In the genomic region with DNA sequence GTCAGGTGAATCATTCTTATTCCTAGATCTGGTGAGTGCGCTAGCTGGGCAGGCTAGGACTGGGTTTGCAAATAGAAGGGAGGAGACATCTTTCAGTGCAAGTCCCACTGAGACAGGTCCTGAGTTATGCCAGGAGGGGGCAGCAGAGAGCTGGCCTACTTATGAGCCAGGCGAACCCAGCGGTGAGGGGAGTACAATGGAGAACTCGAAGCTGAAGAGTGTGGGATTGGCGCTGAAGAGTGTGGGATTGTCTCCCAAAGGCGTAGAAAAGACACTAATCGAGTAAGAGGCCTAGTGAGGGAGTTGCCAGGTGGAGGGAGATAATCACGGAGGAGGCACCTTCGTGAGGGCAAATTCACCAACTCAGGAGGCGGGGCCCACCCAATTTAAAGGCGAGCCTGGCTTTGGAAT, we compare ENCODE assay signal across 8 cellular contexts.
DNase-seq lines count a peak whose midpoint lies in the region; ATAC-seq and TF ChIP-seq lines count a peak whose summit lies in the region.

No MANE protein-coding gene starts in this region.

- no peaks in the 10 kb centered on the region for H3F3A ChIP-seq in neural progenitor cell (ENCODE audit: low read depth)

- no peaks in the 10 kb centered on the region for H3K9me3 ChIP-seq in NT2/D1 (ENCODE audit: insufficient read depth, low read length)
- no peaks in the 10 kb centered on the region for H3K9me3 ChIP-seq in neural progenitor cell (ENCODE audit: low read depth)

- CTCF ChIA-PET in Calu3 (lab: Charles Lee): interaction anchor here (0.8 to 1.0 kb wide), 2 partner anchors 602 to 608 kb away, joined by 3 to 4 read pairs; no protein-coding TSS in a partner anchor

- H3K27ac ChIP-seq in neural progenitor cell: no peak overlapping the region

- H3K4me2 ChIP-seq in neural progenitor cell: no peak overlapping the region

- H3K9ac ChIP-seq in NT2/D1 (ENCODE audit: insufficient read length, low read depth): no peak overlapping the region
- H3K9ac ChIP-seq in neural progenitor cell: no peak overlapping the region

- H3K36me3 ChIP-seq in NT2/D1 (ENCODE audit: insufficient read depth, insufficient read length, low read length) (no peaks in the 10 kb centered on the region), neural progenitor cell (no peaks in the 10 kb centered on the region)

- peak; percentile 72 for DNase-seq in Calu3
- DNase-seq in NT2/D1 (ENCODE audit: low read depth, low spot score): peak; percentile 72
- DNase-seq in activated T-cell treated with anti-CD3 and anti-CD28 coated beads for 4 hours: peak; percentile 29
- DNase-seq in fibroblast of gingiva (ENCODE audit: low read depth): peak; percentile 28
- DNase-seq in neural progenitor cell (ENCODE audit: low spot score): peak; percentile 89
- DNase-seq in stromal cell of bone marrow (ENCODE audit: low read depth): peak; percentile 27

- intact Hi-C loops in Calu3 (cut with micrococcal nuclease; ENCODE audit: unreplicated experiment): no loop called here

- H3K36me3 Mint-ChIP-seq in Calu3 (ENCODE audit: insufficient read depth, unreplicated experiment): no peaks in the 10 kb centered on the region
- H3K36me3 Mint-ChIP-seq in neural progenitor cell: no peaks in the 10 kb centered on the region

- H3K4me3 ChIP-seq in NT2/D1 (ENCODE audit: insufficient read length, low read depth) (no peak overlapping the region), neural progenitor cell (no peak overlapping the region)

- no peaks in the 10 kb centered on the region for H3K9me3 Mint-ChIP-seq in Calu3 (ENCODE audit: low read depth, unreplicated experiment)
- H3K9me3 Mint-ChIP-seq in neural progenitor cell: no peaks in the 10 kb centered on the region

- ATAC-seq in GM19438 (IDR thresholded peaks at IDR 0.05; ENCODE audit: low read depth, unreplicated experiment) (peak; percentile 96), HG03521 (IDR thresholded peaks at IDR 0.05; ENCODE audit: unreplicated experiment) (peak; percentile 97)

- H3K27me3 ChIP-seq in NT2/D1 (ENCODE audit: insufficient read depth, insufficient read length) (no peaks in the 10 kb centered on the region), neural progenitor cell (no peaks in the 10 kb centered on the region)

- no peak overlapping the region for H2AFZ ChIP-seq in neural progenitor cell (replicated peaks)

- TF ChIP-seq CTCF in Calu3 (IDR thresholded peaks at IDR 0.05; ENCODE audit: unreplicated experiment): peak; percentile 74
- peak; percentile 77 for TF ChIP-seq CTCF in neural progenitor cell (IDR thresholded peaks at IDR 0.05)

- no peaks in the 10 kb centered on the region for H3K79me2 ChIP-seq in neural progenitor cell (ENCODE audit: low read depth)

- no peaks in the 10 kb centered on the region for H3K4me1 ChIP-seq in NT2/D1 (ENCODE audit: insufficient read depth, insufficient read length)
- H3K4me1 ChIP-seq in neural progenitor cell: peaks cover 6% of the 10 kb centered on the region

- H3K27ac Mint-ChIP-seq in Calu3 (ENCODE audit: unreplicated experiment) (no peak overlapping the region), neural progenitor cell (peak overlapping the region; percentile 75)

- no TSS peak for BruUV-seq in Calu3 (replicated peaks; lab: Mats Ljungman, UMichigan)

- H4K20me1 ChIP-seq in neural progenitor cell (ENCODE audit: low read depth): no peaks in the 10 kb centered on the region

- no peaks in the 10 kb centered on the region for H3K27me3 Mint-ChIP-seq in Calu3 (ENCODE audit: unreplicated experiment)
- peaks cover 13% of the 10 kb centered on the region for H3K27me3 Mint-ChIP-seq in neural progenitor cell (ENCODE audit: insufficient read depth, low read depth)

- H3K4me3 Mint-ChIP-seq in Calu3 (ENCODE audit: low read depth, unreplicated experiment) (no peak overlapping the region), neural progenitor cell (no peak overlapping the region)

- H3K4me1 Mint-ChIP-seq in Calu3 (ENCODE audit: low read depth, unreplicated experiment): peaks cover 7% of the 10 kb centered on the region
- H3K4me1 Mint-ChIP-seq in neural progenitor cell: peaks cover 27% of the 10 kb centered on the region

Comparison
In these comparisons a context has a peak if more than half of its experiments do, and no peak if none do; other contexts are left out.
1. DNase-seq: peak in every context shown above with its lines; median percentile 89 in neural progenitor cell; 72 in Calu3; 72 in NT2/D1; 29 in activated T-cell treated with anti-CD3 and anti-CD28 coated beads for 4 hours; 28 in fibroblast of gingiva; 27 in stromal cell of bone marrow.